ENCODE assay signal across 10 cellular contexts in the genomic region with DNA sequence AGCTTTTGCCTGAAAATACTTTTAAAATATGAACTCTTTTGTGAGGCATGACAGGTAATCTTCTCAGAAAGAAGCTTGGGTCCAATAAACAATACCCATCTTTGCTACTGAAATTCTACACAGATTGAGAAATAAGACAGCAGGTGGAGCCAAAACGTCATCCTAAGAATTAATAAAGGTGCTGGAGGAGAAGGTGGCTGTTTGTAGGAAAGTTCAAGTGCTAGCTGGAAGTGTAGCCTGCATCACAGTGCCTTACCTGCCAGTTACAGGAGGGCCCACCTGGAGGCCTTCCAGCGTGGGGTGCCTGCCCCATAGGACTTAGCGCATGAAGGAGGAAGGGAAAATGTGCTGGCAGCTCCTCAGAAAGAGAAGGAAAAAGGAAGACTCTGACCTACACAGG.
A peak's percentile ranks its signal among the peaks of the same experiment; 100 is the strongest.
DNase-seq lines count a peak whose midpoint lies in the region; ATAC-seq and TF ChIP-seq lines count a peak whose summit lies in the region.
"Had no signal": no experiment of that assay in that cellular context is flagged by ENCODE, and none has a peak within 500 bp of the region (broad histone marks: within the 10 kb centered on the region; RNA-seq: fewer than 3 reads in every experiment).

No MANE protein-coding gene starts in this region.

- intact Hi-C loops in CD8-positive, alpha-beta T cell (cut with DNase I, micrococcal nuclease), result loop anchor here in 1 of 2 experiments (5.0 kb wide), 1 partner anchor 476 kb away; no protein-coding TSS in a partner anchor
- intact Hi-C loops in aorta (cut with DNase I), result no loop called here

- in situ Hi-C loops in T47D (cut with HindIII; ENCODE audit: low pct_unique_long_range_greater_than_20kb, low sequenced_read_pairs), result no loop called here

- no peak for DNase-seq in SK-N-SH
- peak; percentile 36 for DNase-seq in NAMALWA (ENCODE audit: low spot score)
- peak; percentile 4 to 65 for DNase-seq in T47D (ENCODE audit: low read depth in 1 of 2, low spot score in 1 of 2)
- DNase-seq in neural progenitor cell (ENCODE audit: low spot score), result peak; percentile 26
- DNase-seq in CD8-positive, alpha-beta T cell, result no peak
- no peak for DNase-seq in stimulated activated naive B cell treated with anti-CD40 and anti-IgM and Interleukin-4, amounts not matched to agents 10 μg/mL and 1 μg/mL and 100 μg/mL, for 72 hours
- DNase-seq in aorta, result no peak
- DNase-seq: activated naive CD8-positive, alpha-beta T cell treated with anti-CD3 and anti-CD28 coated beads for 36 hours had no signal

- H3K36me3 Mint-ChIP-seq in neural progenitor cell, result peaks cover 29% of the 10 kb centered on the region
- H3K36me3 Mint-ChIP-seq in CD8-positive, alpha-beta T cell, result peaks cover 81% of the 10 kb centered on the region
- peaks cover 16 to 34% of the 10 kb centered on the region in 2 donors for H3K36me3 Mint-ChIP-seq in stimulated activated naive B cell treated with anti-CD40 and anti-IgM and Interleukin-4, amounts not matched to agents 10 μg/mL and 1 μg/mL and 100 μg/mL, for 72 hours

- H3K79me2 ChIP-seq in SK-N-SH (ENCODE audit: insufficient read depth), result no peaks in the 10 kb centered on the region
- no peaks in the 10 kb centered on the region for H3K79me2 ChIP-seq in neural progenitor cell (ENCODE audit: low read depth)

- no peak for ATAC-seq in SK-N-SH treated with all-trans-retinoic acid at 6 μM for 48 hours
- ATAC-seq in CD8-positive, alpha-beta T cell, result no peak
- no peak for ATAC-seq in stimulated activated naive B cell treated with anti-CD40 and anti-IgM and Interleukin-4, amounts not matched to agents 10 μg/mL and 1 μg/mL and 100 μg/mL, for 72 hours (replicated peaks)
- no peak for ATAC-seq in aorta (ENCODE audit: low FRiP score)

- CTCF ChIA-PET in SK-N-SH (lab: Yijun Ruan, JAX), result interaction anchor here (1.0 to 2.1 kb wide), 7 partner anchors 39 to 403 kb away, joined by 3 to 6 read pairs (median 4); no protein-coding TSS in a partner anchor
- CTCF ChIA-PET in CD8-positive, alpha-beta T cell (lab: Charles Lee), result interaction anchor here (1.1 kb wide), 1 partner anchor 9 kb away, joined by 4 read pairs; no protein-coding TSS in a partner anchor

- peaks cover 0 to 9% of the 10 kb centered on the region in 2 experiments; a peak in 2 of 4 replicates for H3K4me1 ChIP-seq in SK-N-SH (ENCODE audit: control insufficient read depth in 1 of 2, insufficient read depth in 2 of 2, low read depth in 1 of 2, low read length in 1 of 2)
- no peaks in the 10 kb centered on the region for H3K4me1 ChIP-seq in neural progenitor cell
- no peaks in the 10 kb centered on the region for H3K4me1 ChIP-seq in CD8-positive, alpha-beta T cell (ENCODE audit: insufficient read depth, low read length)
- H3K4me1 ChIP-seq in aorta (ENCODE audit: control insufficient read depth in 1 of 2, insufficient read depth in 2 of 2, low read length in 2 of 2), result no peaks in the 10 kb centered on the region

- no peak overlapping the region; a peak in 1 of 4 replicates for H3K27ac ChIP-seq in SK-N-SH (ENCODE audit: low read depth in 2 of 2, low read length in 1 of 2)
- no peak overlapping the region for H3K27ac ChIP-seq in neural progenitor cell
- H3K27ac ChIP-seq in CD8-positive, alpha-beta T cell (ENCODE audit: low read depth, low read length), result no peak overlapping the region
- H3K27ac ChIP-seq in aorta (ENCODE audit: low read depth in 1 of 2, low read length in 2 of 2), result no peak overlapping the region

- H3K9me3 Mint-ChIP-seq in neural progenitor cell, result no peaks in the 10 kb centered on the region
- no peaks in the 10 kb centered on the region for H3K9me3 Mint-ChIP-seq in CD8-positive, alpha-beta T cell
- no peaks in the 10 kb centered on the region for H3K9me3 Mint-ChIP-seq in stimulated activated naive B cell treated with anti-CD40 and anti-IgM and Interleukin-4, amounts not matched to agents 10 μg/mL and 1 μg/mL and 100 μg/mL, for 72 hours
- H3K9me3 Mint-ChIP-seq: activated naive CD8-positive, alpha-beta T cell treated with anti-CD3 and anti-CD28 coated beads for 36 hours had no signal

- 43% methylated on average over 3 of the region's 3 CpGs for WGBS in SK-N-SH (ENCODE audit: low lambda C conversion rate)
- WGBS in aorta, 2 donors, result 61 to 63% methylated on average over 3 of the region's 3 CpGs

- POLR2A ChIA-PET in SK-N-SH (lab: Yijun Ruan, JAX), result interaction anchor here (0.8 kb wide), 1 partner anchor 54 kb away, joined by 3 read pairs; no protein-coding TSS in a partner anchor
- POLR2A ChIA-PET in CD8-positive, alpha-beta T cell (lab: Charles Lee), result interaction anchor here (1.1 to 1.8 kb wide), 2 partner anchors 8 to 203 kb away, joined by 3 to 4 read pairs; no protein-coding TSS in a partner anchor

- TF ChIP-seq EP300 in SK-N-SH (IDR thresholded peaks at IDR 0.05; ENCODE audit: borderline replicate concordance in 1 of 2, low read depth in 1 of 2, low read length in 1 of 2), result no peak

- TF ChIP-seq RAD21 in SK-N-SH (IDR thresholded peaks at IDR 0.05; ENCODE audit: low read length), result peak; percentile 62

- H3K9me2 ChIP-seq in SK-N-SH, result no peaks in the 10 kb centered on the region

- no peaks in the 10 kb centered on the region for H3K9me3 ChIP-seq in SK-N-SH
- H3K9me3 ChIP-seq in neural progenitor cell (ENCODE audit: low read depth), result no peaks in the 10 kb centered on the region
- H3K9me3 ChIP-seq in CD8-positive, alpha-beta T cell (ENCODE audit: low read length), result no peaks in the 10 kb centered on the region
- no peaks in the 10 kb centered on the region for H3K9me3 ChIP-seq in aorta (ENCODE audit: control insufficient read depth, low read length)

- no peaks in the 10 kb centered on the region for H3K4me1 Mint-ChIP-seq in neural progenitor cell
- no peaks in the 10 kb centered on the region for H3K4me1 Mint-ChIP-seq in CD8-positive, alpha-beta T cell (ENCODE audit: low read depth)
- no peaks in the 10 kb centered on the region for H3K4me1 Mint-ChIP-seq in stimulated activated naive B cell treated with anti-CD40 and anti-IgM and Interleukin-4, amounts not matched to agents 10 μg/mL and 1 μg/mL and 100 μg/mL, for 72 hours

- H4K20me1 ChIP-seq in SK-N-SH (ENCODE audit: insufficient read depth) (no peaks in the 10 kb centered on the region), neural progenitor cell (ENCODE audit: low read depth) (no peaks in the 10 kb centered on the region)

- H3F3A ChIP-seq in SK-N-SH (replicated peaks; ENCODE audit: insufficient read depth) (peaks cover 7% of the 10 kb centered on the region), neural progenitor cell (ENCODE audit: low read depth) (no peaks in the 10 kb centered on the region)

- H3K36me3 ChIP-seq in SK-N-SH (replicated peaks in 1 of 2; ENCODE audit: control insufficient read depth in 1 of 2, insufficient read depth in 2 of 2, low read length in 1 of 2) (peaks cover 63 to 79% of the 10 kb centered on the region in 2 experiments), neural progenitor cell (peaks cover 7% of the 10 kb centered on the region), aorta (ENCODE audit: control insufficient read depth in 1 of 2, insufficient read depth in 2 of 2, low read length in 1 of 2) (peaks cover 2 to 7% of the 10 kb centered on the region in 2 donors)
- H3K36me3 ChIP-seq in CD8-positive, alpha-beta T cell (ENCODE audit: insufficient read depth, low read length), result peaks cover 26% of the 10 kb centered on the region

- H3K9ac ChIP-seq in SK-N-SH (no peak overlapping the region), neural progenitor cell (no peak overlapping the region)

- peak; percentile 33 for TF ChIP-seq CTCF in SK-N-SH (IDR thresholded peaks at IDR 0.05)
- peak; percentile 46 for TF ChIP-seq CTCF in neural progenitor cell (IDR thresholded peaks at IDR 0.05)
- no peak for TF ChIP-seq CTCF in CD8-positive, alpha-beta T cell (IDR thresholded peaks at IDR 0.05)

- H3K4me3 ChIP-seq in SK-N-SH (ENCODE audit: low read depth in 2 of 2, low read length in 1 of 2) (no peak overlapping the region), neural progenitor cell (no peak overlapping the region), aorta (ENCODE audit: low read length in 2 of 2) (no peak overlapping the region)
- no peak overlapping the region for H3K4me3 ChIP-seq in CD8-positive, alpha-beta T cell (ENCODE audit: low read depth, low read length)
- H3K4me3 ChIP-seq: lung had no signal

- no peak overlapping the region for H3K4me2 ChIP-seq in SK-N-SH
- H3K4me2 ChIP-seq in neural progenitor cell, result no peak overlapping the region

- H3K27ac Mint-ChIP-seq in neural progenitor cell, result no peak overlapping the region
- no peak overlapping the region for H3K27ac Mint-ChIP-seq in CD8-positive, alpha-beta T cell
- no peak overlapping the region for H3K27ac Mint-ChIP-seq in stimulated activated naive B cell treated with anti-CD40 and anti-IgM and Interleukin-4, amounts not matched to agents 10 μg/mL and 1 μg/mL and 100 μg/mL, for 72 hours
- H3K27ac Mint-ChIP-seq: activated naive CD8-positive, alpha-beta T cell treated with anti-CD3 and anti-CD28 coated beads for 36 hours had no signal

- H3K4me3 Mint-ChIP-seq in neural progenitor cell, result no peak overlapping the region
- no peak overlapping the region for H3K4me3 Mint-ChIP-seq in CD8-positive, alpha-beta T cell
- H3K4me3 Mint-ChIP-seq in stimulated activated naive B cell treated with anti-CD40 and anti-IgM and Interleukin-4, amounts not matched to agents 10 μg/mL and 1 μg/mL and 100 μg/mL, for 72 hours, result no peak overlapping the region
- H3K4me3 Mint-ChIP-seq: activated naive CD8-positive, alpha-beta T cell treated with anti-CD3 and anti-CD28 coated beads for 36 hours had no signal

- H3K27me3 Mint-ChIP-seq in neural progenitor cell (ENCODE audit: insufficient read depth, low read depth), result no peaks in the 10 kb centered on the region
- no peaks in the 10 kb centered on the region for H3K27me3 Mint-ChIP-seq in CD8-positive, alpha-beta T cell (ENCODE audit: low read depth)
- H3K27me3 Mint-ChIP-seq in stimulated activated naive B cell treated with anti-CD40 and anti-IgM and Interleukin-4, amounts not matched to agents 10 μg/mL and 1 μg/mL and 100 μg/mL, for 72 hours, result no peaks in the 10 kb centered on the region
- H3K27me3 Mint-ChIP-seq: activated naive CD8-positive, alpha-beta T cell treated with anti-CD3 and anti-CD28 coated beads for 36 hours had no signal

- H2AFZ ChIP-seq in SK-N-SH (ENCODE audit: low read depth) (no peak overlapping the region), neural progenitor cell (replicated peaks) (no peak overlapping the region)

- H3K27me3 ChIP-seq in SK-N-SH (ENCODE audit: insufficient read depth) (no peaks in the 10 kb centered on the region), neural progenitor cell (no peaks in the 10 kb centered on the region), aorta (ENCODE audit: control insufficient read depth in 1 of 2, insufficient read depth in 2 of 2, low read length in 1 of 2) (no peaks in the 10 kb centered on the region)
- no peaks in the 10 kb centered on the region for H3K27me3 ChIP-seq in CD8-positive, alpha-beta T cell (ENCODE audit: insufficient read depth, low read length)

TF ChIP-seq in SK-N-SH, 30 proteins besides CTCF, POLR2A, EP300 and RAD21:
- TF ChIP-seq POLR2AphosphoS5 (IDR thresholded peaks at IDR 0.05; ENCODE audit: low read depth, low read length), result no peak
- peak; percentile 13; the same call in 1 of the 2 replicates for TF ChIP-seq SMC3 (IDR thresholded peaks at IDR 0.05; ENCODE audit: low read depth, low read length)

Comparison
In these comparisons a context has a peak if more than half of its experiments do, and no peak if none do; other contexts are left out.
1. DNase-seq: peak in NAMALWA (single experiment), T47D (2 of 2) and neural progenitor cell (single experiment); none in SK-N-SH (single experiment), CD8-positive, alpha-beta T cell (0 of 7), stimulated activated naive B cell treated with anti-CD40 and anti-IgM and Interleukin-4, amounts not matched to agents 10 μg/mL and 1 μg/mL and 100 μg/mL, for 72 hours (single experiment) and aorta (0 of 2).